Comparison of ENCODE assay signal across 16 cellular contexts in the genomic region with DNA sequence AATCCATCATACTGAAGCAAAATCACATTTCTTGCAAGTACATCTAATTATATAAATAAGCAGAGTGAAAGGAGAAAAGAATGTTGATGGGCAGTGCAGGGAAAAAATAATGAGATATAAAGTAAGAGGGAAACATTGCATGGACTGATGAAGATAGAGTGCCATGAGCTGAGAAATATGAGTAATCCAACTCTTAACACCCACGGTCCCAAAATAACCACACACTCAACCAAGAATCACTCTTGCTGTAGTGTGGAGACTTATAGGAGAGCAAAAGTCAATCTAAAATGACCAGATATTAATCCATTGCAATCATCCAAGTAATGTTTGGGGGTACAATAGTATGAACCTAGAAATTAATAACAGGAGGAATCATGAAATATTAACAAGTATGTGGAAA. TPM values are rescaled to one million over a fixed set of nuclear protein-coding genes. Genes with fewer than 3 reads are reported as not detected.
DNase-seq lines count a peak whose midpoint lies in the region; ATAC-seq and TF ChIP-seq lines count a peak whose summit lies in the region.
"Had no signal": no experiment of that assay in that cellular context is flagged by ENCODE, and none has a peak within 500 bp of the region (broad histone marks: within the 10 kb centered on the region; RNA-seq: fewer than 3 reads in every experiment).

No MANE protein-coding gene starts in this region.

- H3K4me1 ChIP-seq in adrenal gland (replicated peaks in 1 of 2), result no peaks in the 10 kb centered on the region
- no peaks in the 10 kb centered on the region for H3K4me1 ChIP-seq in effector memory CD4-positive, alpha-beta T cell (ENCODE audit: control insufficient read depth, insufficient read depth, low read length, poor library complexity, severe bottlenecking)
- H3K4me1 ChIP-seq: BE2C, heart left ventricle, left lung had no signal

- intact Hi-C loops in adrenal gland (cut with DNase I), result no loop called here

- H3K27ac ChIP-seq in substantia nigra (ENCODE audit: low read depth, low read length, poor library complexity, severe bottlenecking) (no peak overlapping the region), adrenal gland (no peak overlapping the region)
- no peak overlapping the region for H3K27ac ChIP-seq in effector memory CD4-positive, alpha-beta T cell (ENCODE audit: insufficient read depth, low read length, poor library complexity, severe bottlenecking)
- H3K27ac ChIP-seq: heart left ventricle, left lung had no signal

- WGBS in adrenal gland, 4 donors, result 76 to 84% (median 81%) methylated on average over 1 of the region's 1 CpG

- no peak for TF ChIP-seq POLR2A in adrenal gland (IDR thresholded peaks at IDR 0.05)

- H3K9me3 ChIP-seq in adrenal gland (replicated peaks in 1 of 3), result no peaks in the 10 kb centered on the region
- H3K9me3 ChIP-seq in effector memory CD4-positive, alpha-beta T cell (ENCODE audit: control insufficient read depth, low read length), result no peaks in the 10 kb centered on the region
- H3K9me3 ChIP-seq: BE2C, heart left ventricle, left lung had no signal

- no peak for TF ChIP-seq CTCF in adrenal gland (IDR thresholded peaks at IDR 0.05)

- peak; percentile 54 for DNase-seq in myocyte (ENCODE audit: low read depth)
- DNase-seq in T-helper 1 cell, result no peak
- no peak for DNase-seq in substantia nigra (lab: John Stamatoyannopoulos, UW)
- DNase-seq in adrenal gland, result no peak
- DNase-seq in effector memory CD4-positive, alpha-beta T cell, result no peak
- DNase-seq: activated CD4-positive, alpha-beta T cell treated with anti-CD3 and anti-CD28 coated beads, Interleukin-2, amount 10 ng/mL, durations not matched to agents 7 days and 5 days; BE2C; DMS153; heart left ventricle; left lung; MM.1S; natural killer cell; T-cell had no signal

- no peak overlapping the region for H3K4me3 ChIP-seq in adrenal gland
- H3K4me3 ChIP-seq in effector memory CD4-positive, alpha-beta T cell (ENCODE audit: insufficient read depth, low read depth, low read length, poor library complexity, severe bottlenecking), result no peak overlapping the region
- H3K4me3 ChIP-seq: heart left ventricle, left lung had no signal

- H3K27me3 ChIP-seq in adrenal gland, result no peaks in the 10 kb centered on the region
- no peaks in the 10 kb centered on the region for H3K27me3 ChIP-seq in effector memory CD4-positive, alpha-beta T cell (replicated peaks; ENCODE audit: control insufficient read depth, insufficient read depth, low read length, poor library complexity, severe bottlenecking)
- H3K27me3 ChIP-seq: heart left ventricle, left lung had no signal

- no peaks in the 10 kb centered on the region for H3K36me3 ChIP-seq in adrenal gland (replicated peaks in 1 of 2)
- no peaks in the 10 kb centered on the region for H3K36me3 ChIP-seq in effector memory CD4-positive, alpha-beta T cell (ENCODE audit: control insufficient read depth, insufficient read depth, low read length)
- H3K36me3 ChIP-seq: BE2C, heart left ventricle, left lung had no signal

- peak; percentile 95 for ATAC-seq in GM18858 (IDR thresholded peaks at IDR 0.05; ENCODE audit: unreplicated experiment)
- peak; percentile 77 for ATAC-seq in HG02571 (IDR thresholded peaks at IDR 0.05; ENCODE audit: unreplicated experiment)
- peak; percentile 71 for ATAC-seq in HG03439 (IDR thresholded peaks at IDR 0.05; ENCODE audit: unreplicated experiment)
- ATAC-seq: heart left ventricle, left lung, natural killer cell, T-cell had no signal

RNA-seq across cellular contexts. Expression of a gene that starts 40.2 kb away (rescaled TPM):
- total RNA-seq in myocyte (87.5 and 101 TPM in 2 replicates), adrenal gland (not detected)
- polyA plus RNA-seq in myocyte (2012), result 10.6 TPM
- polyA plus RNA-seq in adrenal gland, result not detected
- total RNA-seq: activated CD4-positive, alpha-beta T cell treated with anti-CD3 and anti-CD28 coated beads, Interleukin-2, amount 10 ng/mL, durations not matched to agents 7 days and 5 days; heart left ventricle; left lung; natural killer cell; T-cell had no signal
- polyA plus RNA-seq: heart left ventricle had no signal

RNA-seq across cellular contexts. Expression of a gene that starts 49.4 kb away (rescaled TPM):
- 28.1 and 119 TPM in 2 replicates for total RNA-seq in myocyte
- polyA plus RNA-seq in myocyte (2012), result 6.1 TPM
- total RNA-seq in adrenal gland, result under 1 TPM in 1 of 8 donors, not detected in 7; 0.51 TPM
- polyA plus RNA-seq in adrenal gland, result under 1 TPM in 1 of 3 donors, not detected in 2; 0.10 TPM
- total RNA-seq: activated CD4-positive, alpha-beta T cell treated with anti-CD3 and anti-CD28 coated beads, Interleukin-2, amount 10 ng/mL, durations not matched to agents 7 days and 5 days; left lung; natural killer cell; T-cell had no signal
- polyA plus RNA-seq: heart left ventricle had no signal

Comparison
In these comparisons a context has a peak if more than half of its experiments do, and no peak if none do; other contexts are left out.
1. RNA of a gene that starts 40.2 kb away (total RNA-seq): 87.5 to 101 TPM in myocyte; not detected in adrenal gland; every median in the first group is over 10 times any median in the second.
2. RNA of a gene that starts 49.4 kb away (total RNA-seq): 28.1 to 119 TPM in myocyte; 0.51 TPM in adrenal gland; every median in the first group is over 10 times any median in the second.
3. Peak in every context shown above with its lines, with median percentiles within 50 percentile points of each other: ATAC-seq.